2 cellular contexts compared by ENCODE assay signal in genomic region chr2:233867993-233868532, GRCh38.
TF ChIP-seq lines count a peak whose summit lies in the region.

Gene MSL3B, minus strand, starts transcription at chr2:233868386.

TF ChIP-seq in A549, 52 proteins besides CTCF, POLR2A, EP300 and RAD21 (continued from another document):
- TF ChIP-seq RNF2 (IDR thresholded peaks at IDR 0.05; ENCODE audit: borderline replicate concordance, low read depth) = 0 out of 2 replicates have a peak, but pooled peaks have one; percentile 46
- TF ChIP-seq E2F6 (IDR thresholded peaks at IDR 0.05; ENCODE audit: borderline replicate concordance, low read depth) = peak; percentile 95

TF ChIP-seq in WTC11, 78 proteins besides CTCF, POLR2A, EP300 and RAD21 (continued from another document and continues in another):
- TF ChIP-seq ZNF532 (CRISPR knock-in tag; IDR thresholded peaks at IDR 0.05; ENCODE audit: borderline replicate concordance) (no peak), TP53 (CRISPR knock-in tag; IDR thresholded peaks at IDR 0.05) (no peak), ZNF281 (CRISPR knock-in tag; IDR thresholded peaks at IDR 0.05) (0 out of 2 replicates have a peak, but pooled peaks have one; percentile 26), JUN (CRISPR knock-in tag; IDR thresholded peaks at IDR 0.05) (0 out of 2 replicates have a peak, but pooled peaks have one; percentile 70), KAT7 (CRISPR knock-in tag; IDR thresholded peaks at IDR 0.05; ENCODE audit: borderline replicate concordance) (no peak), OVOL2 (CRISPR knock-in tag; IDR thresholded peaks at IDR 0.05; ENCODE audit: borderline replicate concordance) (no peak), USF2 (CRISPR knock-in tag; IDR thresholded peaks at IDR 0.05) (peak; percentile 56), E2F1 (CRISPR knock-in tag; IDR thresholded peaks at IDR 0.05) (no peak; the same call in 1 of the 2 replicates), ZNF512 (CRISPR knock-in tag; IDR thresholded peaks at IDR 0.05; ENCODE audit: borderline replicate concordance) (no peak), HMGA2 (CRISPR knock-in tag; IDR thresholded peaks at IDR 0.05) (no peak), EMX1 (CRISPR knock-in tag; IDR thresholded peaks at IDR 0.05) (no peak), NR3C1 (CRISPR knock-in tag; conservative IDR thresholded peaks at IDR 0.05; ENCODE audit: low read depth) (no peak), SMAD3 (CRISPR knock-in tag; IDR thresholded peaks at IDR 0.05; ENCODE audit: borderline replicate concordance) (peak; percentile 71; the same call in 1 of the 2 replicates), ZNF423 (CRISPR knock-in tag; IDR thresholded peaks at IDR 0.05) (no peak), ETV6 (CRISPR knock-in tag; IDR thresholded peaks at IDR 0.05) (peak; percentile 83), MAX (CRISPR knock-in tag; IDR thresholded peaks at IDR 0.05) (peak; percentile 84), ZNF671 (CRISPR knock-in tag; IDR thresholded peaks at IDR 0.05) (no peak), ZBTB21 (CRISPR knock-in tag; IDR thresholded peaks at IDR 0.05; ENCODE audit: borderline replicate concordance) (no peak), ZNF416 (CRISPR knock-in tag; IDR thresholded peaks at IDR 0.05) (no peak), E2F5 (CRISPR knock-in tag; IDR thresholded peaks at IDR 0.05) (no peak), ZBTB43 (CRISPR knock-in tag; IDR thresholded peaks at IDR 0.05) (no peak), ZNF219 (CRISPR knock-in tag; IDR thresholded peaks at IDR 0.05; ENCODE audit: borderline replicate concordance) (no peak), ZSCAN18 (CRISPR knock-in tag; IDR thresholded peaks at IDR 0.05) (no peak), CDX4 (CRISPR knock-in tag; IDR thresholded peaks at IDR 0.05; ENCODE audit: borderline replicate concordance) (no peak), ZNF232 (CRISPR knock-in tag; IDR thresholded peaks at IDR 0.05) (no peak), ZNF317 (CRISPR knock-in tag; IDR thresholded peaks at IDR 0.05; ENCODE audit: borderline replicate concordance, low read depth) (no peak), FOXJ3 (CRISPR knock-in tag; IDR thresholded peaks at IDR 0.05; ENCODE audit: borderline replicate concordance) (no peak), FOXP1 (CRISPR knock-in tag; IDR thresholded peaks at IDR 0.05; ENCODE audit: borderline replicate concordance) (peak; percentile 81; the same call in 1 of the 2 replicates), NFATC4 (CRISPR knock-in tag; IDR thresholded peaks at IDR 0.05) (no peak), TEAD4 (CRISPR knock-in tag; IDR thresholded peaks at IDR 0.05) (no peak; the same call in 1 of the 2 replicates), ELF4 (CRISPR knock-in tag; IDR thresholded peaks at IDR 0.05; ENCODE audit: low read depth) (no peak), ATF3 (CRISPR knock-in tag; conservative IDR thresholded peaks at IDR 0.05) (no peak), CREB1 (CRISPR knock-in tag; IDR thresholded peaks at IDR 0.05) (peak; percentile 31; the same call in 1 of the 2 replicates), CREM (CRISPR knock-in tag; IDR thresholded peaks at IDR 0.05) (peak; percentile 75; the same call in 1 of the 2 replicates), USF1 (CRISPR knock-in tag; IDR thresholded peaks at IDR 0.05) (peak; percentile 70), NR2C2 (CRISPR knock-in tag; IDR thresholded peaks at IDR 0.05) (no peak)
